In genomic region chrX:37315511-37316248, GRCh38 we compare ENCODE assay signal across 1 cellular context.
A peak's percentile ranks its signal among the peaks of the same experiment; 100 is the strongest.
TF ChIP-seq lines count a peak whose summit lies in the region.

No MANE protein-coding gene starts in this region.

TF ChIP-seq in endothelial cell of umbilical vein, 7 proteins besides CTCF, POLR2A, EP300 and RAD21:
- peak; percentile 84 for TF ChIP-seq GATA2 (IDR thresholded peaks at IDR 0.05; ENCODE audit: insufficient read depth, insufficient read length, low read depth, low read length)
- TF ChIP-seq JUN (IDR thresholded peaks at IDR 0.05; ENCODE audit: borderline replicate concordance, insufficient read depth, insufficient read length, low read depth), result peak; percentile 65
- peak; percentile 22 for TF ChIP-seq POLR2AphosphoS5 (IDR thresholded peaks at IDR 0.05; ENCODE audit: insufficient read depth, low read depth, low read length)
- no peak for TF ChIP-seq EZH2 (IDR thresholded peaks at IDR 0.05; ENCODE audit: borderline replicate concordance, low read depth, low read length, severe bottlenecking)
- TF ChIP-seq FOS (IDR thresholded peaks at IDR 0.05; ENCODE audit: borderline replicate concordance, insufficient read depth, low read length), result peak; percentile 64
- TF ChIP-seq MYC (IDR thresholded peaks at IDR 0.05; ENCODE audit: low read depth, low read length), result no peak
- TF ChIP-seq, protein P1, sequence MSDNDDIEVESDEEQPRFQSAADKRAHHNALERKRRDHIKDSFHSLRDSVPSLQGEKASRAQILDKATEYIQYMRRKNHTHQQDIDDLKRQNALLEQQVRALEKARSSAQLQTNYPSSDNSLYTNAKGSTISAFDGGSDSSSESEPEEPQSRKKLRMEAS (IDR thresholded peaks at IDR 0.05; ENCODE audit: insufficient read depth, insufficient read length), result no peak
